Comparison of ENCODE assay signal across 11 cellular contexts in genomic region chr17:62833816-62834215, GRCh38. TPM values are rescaled to one million over a fixed set of nuclear protein-coding genes. Genes with fewer than 3 reads are reported as not detected.
"Had no signal": no experiment of that assay in that cellular context is flagged by ENCODE, and none has a peak within 500 bp of the region (broad histone marks: within the 10 kb centered on the region; RNA-seq: fewer than 3 reads in every experiment).

No MANE protein-coding gene starts in this region.

RNA-seq across cellular contexts. Expression of gene MARCHF10, which starts 25.7 kb away (rescaled TPM):
- total RNA-seq: natural killer cell treated with Interleukin-12 subunit alpha and Interleukin-12 subunit beta and Interleukin-15 and Interleukin-18, amount 100 ng/mL, for 72 hours; osteocyte; posterior vena cava; progenitor cell of endocrine pancreas; psoas muscle; pulmonary artery endothelial cell; right cardiac atrium; right lobe of liver; skeletal muscle tissue; smooth muscle cell; spleen had no signal
- polyA plus RNA-seq: smooth muscle cell had no signal
